Comparison of ENCODE assay signal across 8 cellular contexts in the genomic region with DNA sequence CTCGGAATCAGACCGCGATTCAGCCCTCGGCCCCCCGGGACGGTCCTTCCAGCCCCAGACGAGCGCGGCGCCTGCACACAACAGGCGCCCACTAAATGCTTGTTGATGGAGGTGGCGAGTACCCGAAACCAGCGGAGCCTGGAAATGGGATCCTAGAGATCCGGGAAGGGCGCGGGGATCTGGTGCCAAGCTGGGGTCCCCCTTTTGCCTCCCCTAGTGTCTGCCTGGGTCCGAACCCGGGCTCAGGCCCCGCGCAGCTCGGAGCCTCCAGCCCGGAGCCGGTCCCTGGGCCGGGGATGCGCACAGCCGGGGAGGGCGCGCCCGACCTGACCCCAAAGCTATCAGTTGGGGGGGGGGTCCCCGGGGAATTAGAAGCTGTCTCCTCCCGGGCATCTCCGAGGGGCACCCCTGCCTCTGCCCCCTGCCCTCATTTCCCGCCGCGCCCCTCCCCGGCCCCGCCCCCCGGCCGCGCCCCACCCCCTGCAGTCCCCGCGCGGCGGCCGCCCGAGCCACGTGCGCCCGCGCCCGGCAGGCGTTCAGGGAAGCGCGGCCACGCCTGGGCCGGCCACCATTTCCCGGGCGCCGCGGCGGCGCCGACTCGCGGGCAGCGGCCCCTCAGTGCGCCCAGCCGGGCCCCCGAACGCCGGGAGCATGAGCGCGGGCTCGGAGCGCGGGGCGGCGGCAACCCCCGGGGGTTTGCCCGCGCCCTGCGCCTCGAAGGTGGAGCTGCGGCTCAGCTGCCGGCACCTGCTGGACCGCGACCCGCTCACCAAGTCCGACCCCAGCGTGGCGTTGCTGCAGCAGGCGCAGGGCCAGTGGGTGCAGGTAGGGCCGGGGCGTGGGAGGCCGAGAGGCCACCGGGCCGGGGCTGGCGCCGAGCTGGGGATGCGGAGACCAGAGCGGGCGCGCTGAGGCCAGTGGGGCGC. TPM values are rescaled to one million over a fixed set of nuclear protein-coding genes. Genes with fewer than 3 reads are reported as not detected.
A peak's percentile ranks its signal among the peaks of the same experiment; 100 is the strongest.
DNase-seq lines count a peak whose midpoint lies in the region; ATAC-seq and TF ChIP-seq lines count a peak whose summit lies in the region.

Gene CPNE7, plus strand, starts transcription at position 512 of the 926 bp plus-strand sequence. Its CDS starts 140 bp downstream, at position 652.

- H3K27me3 ChIP-seq in BLaER1 treated with 17β-estradiol and CSF1 and Interleukin-3, amounts not matched to agents 10 nM and 100 nM: no peaks in the 10 kb centered on the region
- H3K27me3 ChIP-seq in GM23248 (replicated peaks; ENCODE audit: insufficient read depth): no peaks in the 10 kb centered on the region
- peaks cover 3% of the 10 kb centered on the region for H3K27me3 ChIP-seq in vagina

- peak within 1 kb of the TSS; percentile 71 to 86 (median 79) for H3K27ac ChIP-seq in BLaER1 treated with 17β-estradiol and CSF1 and Interleukin-3, amounts not matched to agents 10 nM and 100 nM
- H3K27ac ChIP-seq in GM23248 (no peak within 1 kb of the TSS), vagina (no peak within 1 kb of the TSS)

- in situ Hi-C loops in GM23248 (cut with MboI): no loop called here

- DNase-seq in GM23248 (peak; percentile 61), iPS-NIHi11 (ENCODE audit: low spot score) (peak; percentile 76), vagina (ENCODE audit: extremely low spot score in 2 of 2) (no peak), NCI-H2029 (lab: John Stamatoyannopoulos, UW) (no peak), T1000 (lab: John Stamatoyannopoulos, UW) (no peak), UCSD-AML1 (lab: John Stamatoyannopoulos, UW; ENCODE audit: unreplicated experiment) (no peak)
- DNase-seq in activated T-cell treated with anti-CD3 and anti-CD28 coated beads, Interleukin-2, amount 50 U/mL, for 72 hours: peak in 1 of 2 donors; percentile 33

- no peak within 1 kb of the TSS for H3K27ac Mint-ChIP-seq in activated T-cell treated with anti-CD3 and anti-CD28 coated beads, Interleukin-2, amount 50 U/mL, for 72 hours

- H3K9me3 ChIP-seq in BLaER1 treated with 17β-estradiol and CSF1 and Interleukin-3, amounts not matched to agents 10 nM and 100 nM (replicated peaks in 1 of 11): peaks cover 0 to 10% (median 6%) of the 10 kb centered on the region in 11 experiments; a peak in 7 of 22 replicates
- H3K9me3 ChIP-seq in GM23248 (ENCODE audit: low read depth) (no peaks in the 10 kb centered on the region), vagina (no peaks in the 10 kb centered on the region)

- no peaks in the 10 kb centered on the region for H3K4me1 Mint-ChIP-seq in activated T-cell treated with anti-CD3 and anti-CD28 coated beads, Interleukin-2, amount 50 U/mL, for 72 hours (ENCODE audit: low read depth)

- H3K4me3 ChIP-seq in BLaER1 treated with 17β-estradiol and CSF1 and Interleukin-3, amounts not matched to agents 10 nM and 100 nM: peak within 1 kb of the TSS; percentile 67 to 78 (median 71)
- H3K4me3 ChIP-seq in GM23248: peak within 1 kb of the TSS; percentile 64
- H3K4me3 ChIP-seq in vagina: peak within 1 kb of the TSS; percentile 15 to 43

- H3K36me3 Mint-ChIP-seq in activated T-cell treated with anti-CD3 and anti-CD28 coated beads, Interleukin-2, amount 50 U/mL, for 72 hours (ENCODE audit: insufficient read depth in 2 of 2): no peaks in the 10 kb centered on the region

- H3K79me2 ChIP-seq in GM23248 (ENCODE audit: insufficient read depth): no peaks in the 10 kb centered on the region

- H3K9me2 ChIP-seq in GM23248 (ENCODE audit: insufficient read depth): no peaks in the 10 kb centered on the region

- H3K9ac ChIP-seq in BLaER1 treated with 17β-estradiol and CSF1 and Interleukin-3, amounts not matched to agents 10 nM and 100 nM: peak within 1 kb of the TSS; percentile 72 to 89 (median 83)
- peak within 1 kb of the TSS; percentile 64 for H3K9ac ChIP-seq in GM23248

- peak within 1 kb of the TSS; percentile 86 to 99 (median 95) for H3K4me2 ChIP-seq in BLaER1 treated with 17β-estradiol and CSF1 and Interleukin-3, amounts not matched to agents 10 nM and 100 nM
- peak within 1 kb of the TSS; percentile 85 for H3K4me2 ChIP-seq in GM23248 (ENCODE audit: unreplicated experiment)

- 1 to 2% methylated on average over 78 to 102 of the region's 105 CpGs for WGBS in GM23248 (ENCODE audit: low coverage in 1 of 2, low lambda C conversion rate in 2 of 2, missing lambda C conversion rate in 2 of 2), 2 experiments

- peaks cover 0 to 10% (median 0%) of the 10 kb centered on the region in 11 experiments; a peak in 4 of 22 replicates for H4K20me1 ChIP-seq in BLaER1 treated with 17β-estradiol and CSF1 and Interleukin-3, amounts not matched to agents 10 nM and 100 nM
- H4K20me1 ChIP-seq in GM23248 (ENCODE audit: insufficient read depth): no peaks in the 10 kb centered on the region

- peaks cover 38 to 57% (median 49%) of the 10 kb centered on the region in 10 experiments for H3K4me1 ChIP-seq in BLaER1 treated with 17β-estradiol and CSF1 and Interleukin-3, amounts not matched to agents 10 nM and 100 nM
- H3K4me1 ChIP-seq in GM23248 (ENCODE audit: insufficient read depth) (no peaks in the 10 kb centered on the region), vagina (peaks cover 18% of the 10 kb centered on the region)

- intact Hi-C loops in vagina (cut with DNase I): no loop called here

- peak within 1 kb of the TSS; percentile 74 to 77 for H3K4me3 Mint-ChIP-seq in activated T-cell treated with anti-CD3 and anti-CD28 coated beads, Interleukin-2, amount 50 U/mL, for 72 hours

- peaks cover 8% of the 10 kb centered on the region for H3K27me3 Mint-ChIP-seq in activated T-cell treated with anti-CD3 and anti-CD28 coated beads, Interleukin-2, amount 50 U/mL, for 72 hours (ENCODE audit: low read depth)

- no peaks in the 10 kb centered on the region for H3K9me3 Mint-ChIP-seq in activated T-cell treated with anti-CD3 and anti-CD28 coated beads, Interleukin-2, amount 50 U/mL, for 72 hours

- peaks cover 0 to 32% (median 25%) of the 10 kb centered on the region in 11 experiments; a peak in 20 of 22 replicates for H3K36me3 ChIP-seq in BLaER1 treated with 17β-estradiol and CSF1 and Interleukin-3, amounts not matched to agents 10 nM and 100 nM
- H3K36me3 ChIP-seq in GM23248 (ENCODE audit: low read depth) (no peaks in the 10 kb centered on the region), vagina (no peaks in the 10 kb centered on the region)

- no peak for TF ChIP-seq CTCF in vagina (IDR thresholded peaks at IDR 0.05)

- peak; percentile 24 to 34 for ATAC-seq in activated T-cell treated with anti-CD3 and anti-CD28 coated beads, Interleukin-2, amount 50 U/mL, for 72 hours (replicated peaks in 1 of 2)

- H2AFZ ChIP-seq in GM23248: peak within 1 kb of the TSS; percentile 73

- no peak for TF ChIP-seq POLR2A in vagina (IDR thresholded peaks at IDR 0.05)

- H3F3A ChIP-seq in GM23248 (ENCODE audit: insufficient read depth): peaks cover under 1% of the 10 kb centered on the region; the same call in 1 of the 2 replicates

RNA-seq across cellular contexts. Expression of gene CPNE7, which starts in this region (rescaled TPM):
- 7.7 and 10.1 TPM in 2 replicates for total RNA-seq in GM23248 (2014; rRNA removed; shearing (Covaris generic))
- polyA plus RNA-seq in GM23248 (2016; fragmentation: Nextera tagmentation; extraction: Ambion mirVana): 4.7 and 5.3 TPM in 2 replicates
- total RNA-seq in activated T-cell treated with anti-CD3 and anti-CD28 coated beads, Interleukin-2, amount 50 U/mL, for 72 hours: 10 to 100 TPM; 10.9 to 11.4 TPM
- total RNA-seq in vagina: 4.9 TPM

Comparison
In these comparisons a context has a peak if more than half of its experiments do, and no peak if none do; other contexts are left out.
1. H3K27ac ChIP-seq: peak in BLaER1 treated with 17β-estradiol and CSF1 and Interleukin-3, amounts not matched to agents 10 nM and 100 nM (11 of 11); none in GM23248 (single experiment) and vagina (single experiment).
2. DNase-seq: peak in GM23248 (single experiment) and iPS-NIHi11 (single experiment); none in vagina (0 of 2), NCI-H2029 (single experiment), T1000 (single experiment) and UCSD-AML1 (single experiment).
3. Peak in every context shown above with its lines, with median percentiles within 50 percentile points of each other: H3K4me3 ChIP-seq.